ENCODE assay signal across 8 cellular contexts in the genomic region with DNA sequence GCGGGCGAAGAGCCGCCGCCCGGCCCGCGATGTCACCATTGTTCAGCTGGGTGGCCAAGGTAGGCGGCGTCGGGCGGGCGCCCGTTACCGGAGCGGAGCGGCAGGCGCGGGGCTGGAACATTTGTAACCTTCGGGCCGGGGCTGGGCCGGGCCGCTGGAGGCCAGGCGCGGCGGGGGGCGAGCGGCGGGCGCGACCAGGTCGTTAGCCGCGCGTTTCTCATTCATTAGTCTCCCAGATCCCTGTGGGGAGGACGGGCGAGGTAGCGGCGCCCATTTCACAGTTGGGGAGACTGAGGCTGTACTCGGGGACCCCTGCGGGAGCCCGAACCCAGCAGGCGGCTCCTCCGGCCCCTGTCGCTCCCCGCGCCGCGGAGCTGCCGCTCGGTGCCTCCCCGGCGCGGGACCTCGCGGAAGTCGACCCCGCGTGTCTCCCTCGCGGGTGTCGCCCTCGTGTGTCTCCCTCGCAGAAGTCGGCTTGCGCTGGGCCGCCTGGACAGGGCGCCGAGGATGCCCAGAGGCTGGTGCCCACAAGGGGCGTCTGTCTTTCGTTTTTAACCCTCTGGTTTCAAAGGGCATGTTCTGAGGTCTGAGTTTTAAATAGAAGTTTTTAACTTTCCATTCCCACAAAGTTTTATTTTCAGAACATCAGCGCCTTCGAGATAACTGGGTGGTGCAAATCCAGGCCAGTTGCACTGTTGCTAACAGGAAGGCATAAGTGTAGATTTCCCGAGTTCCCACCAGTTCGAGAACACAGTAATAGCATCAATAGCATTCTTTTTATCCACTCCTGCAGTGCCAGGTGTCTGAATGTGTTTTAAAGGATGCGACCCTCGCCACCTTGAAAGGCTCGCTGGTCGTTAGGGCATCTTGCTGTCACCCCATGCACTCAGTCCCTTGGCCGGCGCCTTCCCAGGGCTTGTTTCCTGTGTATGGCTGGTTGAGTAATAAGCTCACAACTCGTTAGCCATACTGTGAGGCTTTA. TPM values are rescaled to one million over a fixed set of nuclear protein-coding genes. Genes with fewer than 3 reads are reported as not detected.
DNase-seq lines count a peak whose midpoint lies in the region; ATAC-seq and TF ChIP-seq lines count a peak whose summit lies in the region.

No MANE protein-coding gene starts in this region.

- H3K27me3 ChIP-seq in OCI-LY3 (ENCODE audit: low read depth, low read length), result peaks cover 13% of the 10 kb centered on the region
- no peaks in the 10 kb centered on the region for H3K27me3 ChIP-seq in esophagus muscularis mucosa

- H3K79me2 ChIP-seq in OCI-LY3 (ENCODE audit: low read length), result peaks cover 21% of the 10 kb centered on the region

- H3K9me3 ChIP-seq in OCI-LY3 (ENCODE audit: insufficient read depth, low read length) (no peaks in the 10 kb centered on the region), esophagus muscularis mucosa (no peaks in the 10 kb centered on the region)

- H3K4me3 ChIP-seq in OCI-LY3 (ENCODE audit: low read length), result peak overlapping the region; percentile 85
- peak overlapping the region; percentile 77 to 97 (median 96) for H3K4me3 ChIP-seq in esophagus muscularis mucosa

- WGBS in esophagus muscularis mucosa, result 8% methylated on average over 26 of the region's 81 CpGs

- H3K4me1 ChIP-seq in OCI-LY3 (ENCODE audit: low read length), result peaks cover 21% of the 10 kb centered on the region
- H3K4me1 ChIP-seq in esophagus muscularis mucosa, result peaks cover 45 to 60% (median 56%) of the 10 kb centered on the region in 4 donors

- H4K20me1 ChIP-seq in OCI-LY3 (ENCODE audit: insufficient read depth, low read length), result peaks cover 35% of the 10 kb centered on the region

- H3K27me3 Mint-ChIP-seq in activated T-cell treated with anti-CD3 and anti-CD28 coated beads, Interleukin-2, amount 50 U/mL, for 4 hours (ENCODE audit: low read depth), result no peaks in the 10 kb centered on the region

- ATAC-seq in GM18520 (IDR thresholded peaks at IDR 0.05; ENCODE audit: unreplicated experiment), result peak; percentile 70
- peak; percentile 38 for ATAC-seq in HG03060 (IDR thresholded peaks at IDR 0.05; ENCODE audit: low read depth, unreplicated experiment)
- ATAC-seq in activated T-cell treated with anti-CD3 and anti-CD28 coated beads, Interleukin-2, amount 50 U/mL, for 4 hours, result peak; percentile 75

- no peaks in the 10 kb centered on the region for H3K36me3 Mint-ChIP-seq in activated T-cell treated with anti-CD3 and anti-CD28 coated beads, Interleukin-2, amount 50 U/mL, for 4 hours (ENCODE audit: insufficient read depth)

- peak; percentile 61 for TF ChIP-seq CTCF in OCI-LY3 (IDR thresholded peaks at IDR 0.05; ENCODE audit: low read depth, low read length)
- peak; percentile 65 to 81 (median 77) for TF ChIP-seq CTCF in esophagus muscularis mucosa (IDR thresholded peaks at IDR 0.05)

- DNase-seq in AG08396 (ENCODE audit: low spot score) (peak; percentile 77), esophagus muscularis mucosa (ENCODE audit: extremely low spot score) (no peak), myocyte (ENCODE audit: low read depth) (peak; percentile 86)
- DNase-seq in activated T-cell treated with anti-CD3 and anti-CD28 coated beads, Interleukin-2, amount 50 U/mL, for 4 hours, result peak; percentile 76
- DNase-seq in stimulated activated CD8-positive, alpha-beta memory T cell treated with anti-CD3 and anti-CD28 coated beads, Interleukin-7, amount 100 ng/mL, for 48 hours (ENCODE audit: extremely low read depth in 1 of 2, low read depth in 1 of 2), result peak; percentile 49 to 63

- H3K36me3 ChIP-seq in OCI-LY3 (replicated peaks; ENCODE audit: low read depth, low read length) (no peaks in the 10 kb centered on the region), esophagus muscularis mucosa (no peaks in the 10 kb centered on the region)

- H2AFZ ChIP-seq in OCI-LY3 (ENCODE audit: low read depth, low read length), result peak overlapping the region; percentile 55

- no peak for TF ChIP-seq EP300 in esophagus muscularis mucosa (IDR thresholded peaks at IDR 0.05)

- H3K9me3 Mint-ChIP-seq in activated T-cell treated with anti-CD3 and anti-CD28 coated beads, Interleukin-2, amount 50 U/mL, for 4 hours, result no peaks in the 10 kb centered on the region

- H3K27ac ChIP-seq in OCI-LY3 (ENCODE audit: low read length), result peak overlapping the region; percentile 46
- peak overlapping the region; percentile 97 to 99 (median 98) for H3K27ac ChIP-seq in esophagus muscularis mucosa (replicated peaks in 1 of 4)

- peak overlapping the region; percentile 95 for H3K9ac ChIP-seq in OCI-LY3 (ENCODE audit: low read length)

- no peak for TF ChIP-seq POLR2A in esophagus muscularis mucosa (IDR thresholded peaks at IDR 0.05; ENCODE audit: low read depth)

- peak overlapping the region; percentile 92 for H3K4me2 ChIP-seq in OCI-LY3 (ENCODE audit: low read length)

- intact Hi-C loops in esophagus muscularis mucosa (cut with DNase I), result loop anchor here (5.0 to 10.0 kb wide), 5 partner anchors 55 to 293 kb away; a partner anchor contains a TSS

- H3K4me3 Mint-ChIP-seq in activated T-cell treated with anti-CD3 and anti-CD28 coated beads, Interleukin-2, amount 50 U/mL, for 4 hours, result peak overlapping the region; percentile 84

- peaks cover 37% of the 10 kb centered on the region for H3K4me1 Mint-ChIP-seq in activated T-cell treated with anti-CD3 and anti-CD28 coated beads, Interleukin-2, amount 50 U/mL, for 4 hours (ENCODE audit: low read depth)

RNA-seq across cellular contexts. Expression of a gene that starts 17.6 kb away (rescaled TPM):
- total RNA-seq in activated T-cell treated with anti-CD3 and anti-CD28 coated beads, Interleukin-2, amount 50 U/mL, for 4 hours, result not detected
- 1 to 10 TPM in 2 of 4 donors, under 1 TPM in 2; 0.71 to 5.8 (median 1.5) TPM for total RNA-seq in esophagus muscularis mucosa
- total RNA-seq in myocyte, result not detected in 2 replicates
- 0.16 TPM for polyA plus RNA-seq in myocyte (2012)
